In the genomic region with DNA sequence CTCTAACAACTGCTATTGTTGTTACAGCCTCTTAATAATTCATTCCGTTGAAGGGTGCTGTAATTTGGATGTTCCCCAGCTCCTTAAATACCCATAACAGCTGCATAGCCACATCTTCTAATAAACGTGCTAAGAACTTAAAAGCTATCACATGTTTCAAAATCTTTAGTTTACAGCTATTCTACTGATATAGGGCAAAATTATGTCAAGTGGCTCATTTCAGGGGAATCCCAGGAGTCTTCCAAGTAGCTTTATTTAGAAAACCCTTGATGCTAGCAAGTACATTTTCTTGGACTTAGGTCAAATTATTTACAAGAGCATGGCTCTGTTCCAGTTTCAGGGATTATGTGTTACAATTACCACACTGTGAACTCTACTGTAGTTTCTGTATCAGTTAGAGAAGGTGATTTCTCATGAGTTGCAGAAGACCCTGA, we compare ENCODE assay signal across 10 cellular contexts.
DNase-seq lines count a peak whose midpoint lies in the region; ATAC-seq and TF ChIP-seq lines count a peak whose summit lies in the region.
"Had no signal": no experiment of that assay in that cellular context is flagged by ENCODE, and none has a peak within 500 bp of the region (broad histone marks: within the 10 kb centered on the region; RNA-seq: fewer than 3 reads in every experiment).

No MANE protein-coding gene starts in this region.

- BruUV-seq in MCF 10A (replicated peaks; lab: Mats Ljungman, UMichigan): no TSS peak

- H3K27me3 Mint-ChIP-seq in MCF 10A (ENCODE audit: insufficient read depth, unreplicated experiment): no peaks in the 10 kb centered on the region

- TF ChIP-seq CTCF in MCF 10A (IDR thresholded peaks at IDR 0.05; ENCODE audit: unreplicated experiment) (no peak), breast epithelium (IDR thresholded peaks at IDR 0.05) (no peak), brain microvascular endothelial cell (IDR thresholded peaks at IDR 0.05; ENCODE audit: low read depth, low read length, missing control alignments) (no peak)

- intact Hi-C loops in MCF 10A (cut with micrococcal nuclease): no loop called here
- intact Hi-C loops in breast epithelium (cut with DNase I; ENCODE audit: low total_unique reads): no loop called here

- H3K9me3 ChIP-seq in breast epithelium: no peaks in the 10 kb centered on the region

- H3K4me1 ChIP-seq in breast epithelium: no peaks in the 10 kb centered on the region

- CTCF ChIA-PET in MCF 10A (lab: Yijun Ruan, JAX): interaction anchor here (0.7 to 0.8 kb wide), 2 partner anchors 19 to 1272 kb away, joined by 3 read pairs; no protein-coding TSS in a partner anchor

- H3K4me3 ChIP-seq in breast epithelium (no peak overlapping the region), brain microvascular endothelial cell (ENCODE audit: low read depth, low read length) (no peak overlapping the region)

- no peak for TF ChIP-seq POLR2A in breast epithelium (IDR thresholded peaks at IDR 0.05)

- H3K27me3 ChIP-seq in breast epithelium (no peaks in the 10 kb centered on the region), brain microvascular endothelial cell (replicated peaks) (no peaks in the 10 kb centered on the region)

- H3K4me1 Mint-ChIP-seq in MCF 10A (ENCODE audit: insufficient read depth, unreplicated experiment): peaks cover 10% of the 10 kb centered on the region

- H3K9me3 Mint-ChIP-seq in MCF 10A (ENCODE audit: unreplicated experiment): no peaks in the 10 kb centered on the region

- H3K27ac Mint-ChIP-seq in MCF 10A (ENCODE audit: low read depth, unreplicated experiment): no peak overlapping the region

- POLR2A ChIA-PET in MCF 10A (lab: Yijun Ruan, JAX): interaction anchor here (0.6 to 1.1 kb wide), 4 partner anchors 70 to 226 kb away, joined by 3 to 5 read pairs (median 3); no protein-coding TSS in a partner anchor

- in situ Hi-C loops in brain microvascular endothelial cell (cut with HindIII; ENCODE audit: low pct_ligation_motif_present, low sequenced_read_pairs): no loop called here

- H3K36me3 ChIP-seq in breast epithelium (no peaks in the 10 kb centered on the region), brain microvascular endothelial cell (replicated peaks) (no peaks in the 10 kb centered on the region)

- H3K36me3 Mint-ChIP-seq in MCF 10A (ENCODE audit: insufficient read depth, unreplicated experiment): no peaks in the 10 kb centered on the region

- ATAC-seq in GM21515 (IDR thresholded peaks at IDR 0.05; ENCODE audit: unreplicated experiment): no peak

- no peak overlapping the region for H3K27ac ChIP-seq in breast epithelium
- H3K27ac ChIP-seq in brain microvascular endothelial cell: peak overlapping the region; percentile 21

- DNase-seq in MCF 10A (ENCODE audit: unreplicated experiment) (peak; percentile 81), breast epithelium (ENCODE audit: low spot score in 2 of 2) (no peak), M059J (ENCODE audit: low read depth) (peak; percentile 35), brain microvascular endothelial cell (peak; percentile 14), GOT3 (lab: John Stamatoyannopoulos, UW) (no peak), NK-92 (lab: John Stamatoyannopoulos, UW; ENCODE audit: unreplicated experiment) (no peak), LoVo (ENCODE audit: low spot score) (no peak)
- DNase-seq: activated CD4-positive, alpha-beta T cell treated with anti-CD3 and anti-CD28 coated beads for 4 hours; kidney glomerular epithelial cell had no signal

- no peak overlapping the region for H3K4me3 Mint-ChIP-seq in MCF 10A (ENCODE audit: unreplicated experiment)

Comparison
In these comparisons a context has a peak if more than half of its experiments do, and no peak if none do; other contexts are left out.
1. DNase-seq: peak in MCF 10A (single experiment), M059J (single experiment) and brain microvascular endothelial cell (single experiment); none in breast epithelium (0 of 2), GOT3 (single experiment), NK-92 (single experiment) and LoVo (single experiment).